In the genomic region with DNA sequence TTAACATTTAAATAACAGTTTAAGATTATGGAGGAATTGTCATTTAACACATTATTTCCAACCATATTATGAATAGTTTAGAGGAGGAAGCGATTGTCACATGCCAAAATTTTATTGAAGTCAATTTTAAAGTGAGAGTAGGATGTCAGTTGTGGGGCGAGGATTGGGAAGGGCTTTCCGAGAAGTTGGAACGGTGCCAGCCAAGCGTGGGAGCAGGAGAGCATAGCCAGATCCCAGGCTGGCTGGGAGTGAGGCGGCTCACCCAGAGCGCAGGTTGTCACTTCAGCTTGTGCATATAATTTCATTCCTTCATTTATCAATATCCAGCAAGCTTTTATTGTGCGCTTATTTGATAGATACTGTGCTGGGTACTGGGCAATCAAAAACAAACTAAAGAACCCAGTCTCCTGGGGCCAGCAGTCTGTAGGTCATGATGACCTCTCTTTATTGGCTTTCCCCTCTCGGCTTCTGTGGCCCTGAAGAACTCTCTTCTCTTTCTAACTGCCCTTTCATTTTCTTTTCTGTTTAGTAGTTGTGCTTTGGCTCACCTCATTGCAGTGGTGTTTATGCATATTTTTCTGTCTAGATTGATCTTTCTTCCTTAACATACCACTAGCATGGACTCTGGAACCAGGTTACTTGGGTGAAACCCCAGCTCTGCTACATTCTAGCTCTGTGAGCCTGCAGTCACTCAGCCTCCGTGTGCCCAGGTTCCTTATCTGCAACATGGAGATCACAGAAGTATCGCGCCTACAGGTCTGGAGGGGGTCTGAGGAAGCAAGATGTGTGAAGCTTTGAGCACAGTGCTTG, we compare ENCODE assay signal across 17 cellular contexts. TPM values are rescaled to one million over a fixed set of nuclear protein-coding genes. Genes with fewer than 3 reads are reported as not detected.
A peak's percentile ranks its signal among the peaks of the same experiment; 100 is the strongest.
DNase-seq lines count a peak whose midpoint lies in the region; ATAC-seq and TF ChIP-seq lines count a peak whose summit lies in the region.
"Had no signal": no experiment of that assay in that cellular context is flagged by ENCODE, and none has a peak within 500 bp of the region (broad histone marks: within the 10 kb centered on the region; RNA-seq: fewer than 3 reads in every experiment).

No MANE protein-coding gene starts in this region.

- H3K9me3 ChIP-seq in body of pancreas = no peaks in the 10 kb centered on the region
- H3K9me3 ChIP-seq in sigmoid colon = no peaks in the 10 kb centered on the region

- no peak for ATAC-seq in body of pancreas
- peak; percentile 81 for ATAC-seq in left ventricle myocardium superior

- TF ChIP-seq POLR2A in body of pancreas (IDR thresholded peaks at IDR 0.05) (no peak), sigmoid colon (IDR thresholded peaks at IDR 0.05) (no peak)

- 60 to 70% methylated on average over 12 of the region's 12 CpGs for WGBS in body of pancreas, 2 donors
- WGBS in sigmoid colon, 2 donors = 56 to 79% methylated on average over 12 of the region's 12 CpGs

- no peaks in the 10 kb centered on the region for H3K27me3 ChIP-seq in body of pancreas
- H3K27me3 ChIP-seq in sigmoid colon = no peaks in the 10 kb centered on the region
- H3K27me3 ChIP-seq: neural progenitor cell had no signal

- DNase-seq in body of pancreas (peak; percentile 6 to 47 (median 22)), left ventricle myocardium superior (peak; percentile 79), sigmoid colon (peak; percentile 71), COLO668 (lab: John Stamatoyannopoulos, UW; ENCODE audit: unreplicated experiment) (no peak), SIG-M5 (lab: John Stamatoyannopoulos, UW) (no peak)
- DNase-seq in stimulated activated CD4-positive, alpha-beta T cell treated with anti-CD3 and anti-CD28 coated beads, Interleukin-1b, Interleukin-23, amount 100 ng/mL, for 48 hours = no peak
- DNase-seq: activated CD4-positive, alpha-beta T cell treated with anti-CD3 and anti-CD28 coated beads for 48 hours; activated naive CD4-positive, alpha-beta T cell; AML-193; GF-D8; HFFc6; NCI-H1694 treated with DMSO at 0.1 percent for 48 hours; NCI-H510A treated with DMSO at 0.1 percent for 48 hours; stimulated activated CD4-positive, alpha-beta T cell treated with anti-CD3 and anti-CD28 coated beads, Interleukin-4, amount 100 ng/mL, for 1 hour had no signal

- intact Hi-C loops in body of pancreas (cut with DNase I) = no loop called here
- intact Hi-C loops in left ventricle myocardium superior (cut with micrococcal nuclease) = no loop called here
- intact Hi-C loops in sigmoid colon (cut with DNase I) = no loop called here

- TF ChIP-seq EP300 in Ishikawa (IDR thresholded peaks at IDR 0.05; ENCODE audit: borderline replicate concordance) = no peak
- no peak for TF ChIP-seq EP300 in sigmoid colon (IDR thresholded peaks at IDR 0.05)

- TF ChIP-seq CTCF in body of pancreas (IDR thresholded peaks at IDR 0.05) (no peak), sigmoid colon (IDR thresholded peaks at IDR 0.05) (no peak)

- H3K4me3 ChIP-seq in body of pancreas (no peak overlapping the region), sigmoid colon (no peak overlapping the region)
- H3K4me3 ChIP-seq: neural progenitor cell had no signal

- H3K27ac ChIP-seq in body of pancreas (no peak overlapping the region), sigmoid colon (peak overlapping the region in 1 of 4 donors; percentile 51)
- H3K27ac ChIP-seq: epithelial cell of prostate, neural progenitor cell had no signal

- peaks cover 9% of the 10 kb centered on the region for H3K4me1 ChIP-seq in body of pancreas
- peaks cover 0 to 18% (median 14%) of the 10 kb centered on the region in 4 donors for H3K4me1 ChIP-seq in sigmoid colon

- no peak for TF ChIP-seq RAD21 in Ishikawa (IDR thresholded peaks at IDR 0.05; ENCODE audit: low read depth)

- peaks cover 0 to 2% of the 10 kb centered on the region in 2 donors for H3K36me3 ChIP-seq in body of pancreas (replicated peaks in 1 of 2; ENCODE audit: insufficient read depth in 1 of 2, low read depth in 2 of 2)
- H3K36me3 ChIP-seq in sigmoid colon = peaks cover 0 to 22% (median 0%) of the 10 kb centered on the region in 4 donors

TF ChIP-seq in Ishikawa, 13 proteins besides CTCF, POLR2A, EP300 and RAD21:
- TF ChIP-seq, protein P1, sequence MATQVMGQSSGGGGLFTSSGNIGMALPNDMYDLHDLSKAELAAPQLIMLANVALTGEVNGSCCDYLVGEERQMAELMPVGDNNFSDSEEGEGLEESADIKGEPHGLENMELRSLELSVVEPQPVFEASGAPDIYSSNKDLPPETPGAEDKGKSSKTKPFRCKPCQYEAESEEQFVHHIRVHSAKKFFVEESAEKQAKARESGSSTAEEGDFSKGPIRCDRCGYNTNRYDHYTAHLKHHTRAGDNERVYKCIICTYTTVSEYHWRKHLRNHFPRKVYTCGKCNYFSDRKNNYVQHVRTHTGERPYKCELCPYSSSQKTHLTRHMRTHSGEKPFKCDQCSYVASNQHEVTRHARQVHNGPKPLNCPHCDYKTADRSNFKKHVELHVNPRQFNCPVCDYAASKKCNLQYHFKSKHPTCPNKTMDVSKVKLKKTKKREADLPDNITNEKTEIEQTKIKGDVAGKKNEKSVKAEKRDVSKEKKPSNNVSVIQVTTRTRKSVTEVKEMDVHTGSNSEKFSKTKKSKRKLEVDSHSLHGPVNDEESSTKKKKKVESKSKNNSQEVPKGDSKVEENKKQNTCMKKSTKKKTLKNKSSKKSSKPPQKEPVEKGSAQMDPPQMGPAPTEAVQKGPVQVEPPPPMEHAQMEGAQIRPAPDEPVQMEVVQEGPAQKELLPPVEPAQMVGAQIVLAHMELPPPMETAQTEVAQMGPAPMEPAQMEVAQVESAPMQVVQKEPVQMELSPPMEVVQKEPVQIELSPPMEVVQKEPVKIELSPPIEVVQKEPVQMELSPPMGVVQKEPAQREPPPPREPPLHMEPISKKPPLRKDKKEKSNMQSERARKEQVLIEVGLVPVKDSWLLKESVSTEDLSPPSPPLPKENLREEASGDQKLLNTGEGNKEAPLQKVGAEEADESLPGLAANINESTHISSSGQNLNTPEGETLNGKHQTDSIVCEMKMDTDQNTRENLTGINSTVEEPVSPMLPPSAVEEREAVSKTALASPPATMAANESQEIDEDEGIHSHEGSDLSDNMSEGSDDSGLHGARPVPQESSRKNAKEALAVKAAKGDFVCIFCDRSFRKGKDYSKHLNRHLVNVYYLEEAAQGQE (IDR thresholded peaks at IDR 0.05; ENCODE audit: low read depth) = no peak
- TF ChIP-seq, protein P2, sequence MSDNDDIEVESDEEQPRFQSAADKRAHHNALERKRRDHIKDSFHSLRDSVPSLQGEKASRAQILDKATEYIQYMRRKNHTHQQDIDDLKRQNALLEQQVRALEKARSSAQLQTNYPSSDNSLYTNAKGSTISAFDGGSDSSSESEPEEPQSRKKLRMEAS (IDR thresholded peaks at IDR 0.05) = no peak
- TF ChIP-seq EGR1 (IDR thresholded peaks at IDR 0.05) (no peak), NFIC (IDR thresholded peaks at IDR 0.05) (peak; percentile 71), YY1 (IDR thresholded peaks at IDR 0.05; ENCODE audit: low read depth) (no peak), TEAD4 (IDR thresholded peaks at IDR 0.05) (no peak)
TF ChIP-seq in Ishikawa: peak in this region for 1.

RNA-seq across cellular contexts. Expression of a gene that starts 6.4 kb away (rescaled TPM):
- total RNA-seq in body of pancreas = 10 to 100 TPM; 11.4 to 45.8 TPM
- total RNA-seq in left ventricle myocardium superior = 12.3 TPM
- 10 to 100 TPM; 12.8 to 18.0 (median 15.2) TPM for total RNA-seq in sigmoid colon
- 10 to 100 TPM in 2 of 3 donors, 1 to 10 TPM in 1; 6.6 to 19.7 (median 13.7) TPM for polyA plus RNA-seq in sigmoid colon

RNA-seq across cellular contexts. Expression of a gene that starts 49.2 kb away (rescaled TPM):
- total RNA-seq in body of pancreas = 10 to 100 TPM; 53.7 to 66.3 TPM
- 13.0 TPM for total RNA-seq in left ventricle myocardium superior
- 10 to 100 TPM; 41.0 to 53.1 (median 42.5) TPM for total RNA-seq in sigmoid colon
- polyA plus RNA-seq in sigmoid colon = 10 to 100 TPM; 35.4 to 83.9 (median 43.9) TPM

Comparison
In these comparisons a context has a peak if more than half of its experiments do, and no peak if none do; other contexts are left out.
1. DNase-seq: peak in body of pancreas (4 of 4), left ventricle myocardium superior (single experiment) and sigmoid colon (single experiment); none in COLO668 (single experiment), SIG-M5 (single experiment) and stimulated activated CD4-positive, alpha-beta T cell treated with anti-CD3 and anti-CD28 coated beads, Interleukin-1b, Interleukin-23, amount 100 ng/mL, for 48 hours (single experiment).